Comparison of ENCODE assay signal across 18 cellular contexts in the genomic region with DNA sequence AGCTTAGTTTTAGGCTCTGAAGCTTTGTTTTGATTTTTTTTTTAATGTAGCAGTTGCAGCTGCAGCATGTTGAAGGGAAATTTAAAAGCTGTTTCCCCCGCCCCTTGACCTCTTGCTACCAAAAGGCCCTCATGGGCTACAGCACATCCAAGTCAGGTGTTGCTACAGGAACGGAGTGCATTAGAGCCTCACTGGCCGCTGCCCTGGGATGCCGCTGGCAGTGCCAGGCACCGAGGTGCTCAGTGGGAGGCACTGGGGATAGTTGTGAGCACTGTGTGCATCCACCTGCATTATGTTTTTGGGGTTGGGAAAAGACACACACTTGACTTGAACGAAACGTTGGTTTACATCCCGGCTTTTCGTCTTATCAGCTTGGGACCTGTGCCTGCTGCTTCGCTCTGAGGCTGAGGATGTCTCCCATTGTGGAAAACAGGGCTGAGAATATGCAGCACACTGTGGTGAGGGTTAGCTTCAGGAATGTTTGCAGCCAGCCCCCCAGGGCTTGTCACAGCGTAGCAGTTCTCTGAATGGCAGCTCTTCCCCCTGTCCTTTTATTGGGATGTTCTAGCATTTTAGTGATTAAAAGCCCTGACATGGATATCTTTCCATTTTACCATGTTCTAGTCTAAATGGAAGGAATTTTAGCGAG. TPM values are rescaled to one million over a fixed set of nuclear protein-coding genes. Genes with fewer than 3 reads are reported as not detected.
DNase-seq lines count a peak whose midpoint lies in the region; FAIRE-seq and TF ChIP-seq lines count a peak whose summit lies in the region.
"Had no signal": no experiment of that assay in that cellular context is flagged by ENCODE, and none has a peak within 500 bp of the region (broad histone marks: within the 10 kb centered on the region; RNA-seq: fewer than 3 reads in every experiment).

No MANE protein-coding gene starts in this region.

- H3K27me3 ChIP-seq in MM.1S (replicated peaks; ENCODE audit: insufficient read depth, low read length): no peaks in the 10 kb centered on the region
- H3K27me3 ChIP-seq in neuron (ENCODE audit: insufficient read depth, low read length): no peaks in the 10 kb centered on the region

- H3K9me3 ChIP-seq in MM.1S (replicated peaks; ENCODE audit: insufficient read depth, low read length) (no peaks in the 10 kb centered on the region), neuron (ENCODE audit: low read length) (no peaks in the 10 kb centered on the region)
- H3K9me3 ChIP-seq: esophagus squamous epithelium, sigmoid colon had no signal

- no peaks in the 10 kb centered on the region for H3K9me2 ChIP-seq in MM.1S (replicated peaks; ENCODE audit: insufficient read depth, low read length)

- no peak overlapping the region for H3K27ac ChIP-seq in MM.1S (ENCODE audit: low read length)
- H3K27ac ChIP-seq: esophagus squamous epithelium, sigmoid colon had no signal

- H3K36me3 ChIP-seq in MM.1S (replicated peaks; ENCODE audit: insufficient read depth, low read length) (no peaks in the 10 kb centered on the region), neuron (ENCODE audit: insufficient read depth, low read length) (no peaks in the 10 kb centered on the region)
- H3K36me3 ChIP-seq: esophagus squamous epithelium, sigmoid colon had no signal

- no peaks in the 10 kb centered on the region for H3F3A ChIP-seq in MM.1S (ENCODE audit: insufficient read depth, low read length)

- TF ChIP-seq CTCF in MM.1S (IDR thresholded peaks at IDR 0.05; ENCODE audit: low read length): no peak
- peak; percentile 2 for TF ChIP-seq CTCF in fibroblast of villous mesenchyme (IDR thresholded peaks at IDR 0.05; ENCODE audit: insufficient read depth, low read depth, low read length)

- H3K79me2 ChIP-seq in MM.1S (ENCODE audit: low read length): no peaks in the 10 kb centered on the region

- peak overlapping the region; percentile 27; the same call in 1 of the 2 replicates for H3K4me2 ChIP-seq in MM.1S (ENCODE audit: low read depth, low read length)

- no peaks in the 10 kb centered on the region for H3K4me1 ChIP-seq in MM.1S (ENCODE audit: low read length)
- peaks cover 6% of the 10 kb centered on the region for H3K4me1 ChIP-seq in neuron (ENCODE audit: insufficient read depth, low read length)

- H4K20me1 ChIP-seq in MM.1S (ENCODE audit: insufficient read depth, low read length): no peaks in the 10 kb centered on the region

- peak; percentile 81 for DNase-seq in ELF-1 (ENCODE audit: low read depth, low spot score)
- DNase-seq in MM.1S: no peak
- DNase-seq in fibroblast of villous mesenchyme (ENCODE audit: low read depth): no peak
- no peak for DNase-seq in CD1c-positive myeloid dendritic cell (ENCODE audit: extremely low spot score)
- DNase-seq in GM19239 (ENCODE audit: insufficient read length, low spot score): no peak
- DNase-seq in RKO (ENCODE audit: low spot score): no peak
- no peak for DNase-seq in AG20443 (ENCODE audit: low spot score)
- DNase-seq: activated CD4-positive, alpha-beta memory T cell treated with anti-CD3 and anti-CD28 coated beads, Interleukin-2, amount 10 ng/mL, durations not matched to agents 7 days and 5 days; activated naive CD8-positive, alpha-beta T cell treated with anti-CD3 and anti-CD28 coated beads for 36 hours; activated T-cell treated with anti-CD3 and anti-CD28 coated beads, Interleukin-2, amount 50 U/mL, for 72 hours; esophagus squamous epithelium; NCI-H1048; occipital lobe; sigmoid colon had no signal

- no peak for FAIRE-seq in GM19239 (lab: Jason Lieb, UNC)
- FAIRE-seq: RCC 7860 had no signal

- H3K4me3 ChIP-seq in MM.1S (ENCODE audit: low read length): no peak overlapping the region
- H3K4me3 ChIP-seq in fibroblast of villous mesenchyme (ENCODE audit: low read depth, low read length): no peak overlapping the region
- H3K4me3 ChIP-seq in neuron (ENCODE audit: low read length): peak overlapping the region; percentile 17
- H3K4me3 ChIP-seq: esophagus squamous epithelium, K562, sigmoid colon had no signal

- H2AFZ ChIP-seq in MM.1S (ENCODE audit: low read length) (no peak overlapping the region), neuron (ENCODE audit: low read depth, low read length) (peak overlapping the region; percentile 33)

- H3K9ac ChIP-seq in MM.1S (ENCODE audit: low read length): no peak overlapping the region

RNA-seq across cellular contexts. Expression of a gene that starts 24.1 kb away (rescaled TPM):
- total RNA-seq in fibroblast of villous mesenchyme: not detected in 2 replicates
- total RNA-seq: activated CD4-positive, alpha-beta memory T cell treated with anti-CD3 and anti-CD28 coated beads, Interleukin-2, amount 10 ng/mL, durations not matched to agents 7 days and 5 days; activated naive CD8-positive, alpha-beta T cell treated with anti-CD3 and anti-CD28 coated beads for 36 hours; activated T-cell treated with anti-CD3 and anti-CD28 coated beads, Interleukin-2, amount 50 U/mL, for 72 hours; esophagus squamous epithelium; K562; kidney epithelial cell had no signal
